Comparison of ENCODE assay signal across 21 cellular contexts in the genomic region with DNA sequence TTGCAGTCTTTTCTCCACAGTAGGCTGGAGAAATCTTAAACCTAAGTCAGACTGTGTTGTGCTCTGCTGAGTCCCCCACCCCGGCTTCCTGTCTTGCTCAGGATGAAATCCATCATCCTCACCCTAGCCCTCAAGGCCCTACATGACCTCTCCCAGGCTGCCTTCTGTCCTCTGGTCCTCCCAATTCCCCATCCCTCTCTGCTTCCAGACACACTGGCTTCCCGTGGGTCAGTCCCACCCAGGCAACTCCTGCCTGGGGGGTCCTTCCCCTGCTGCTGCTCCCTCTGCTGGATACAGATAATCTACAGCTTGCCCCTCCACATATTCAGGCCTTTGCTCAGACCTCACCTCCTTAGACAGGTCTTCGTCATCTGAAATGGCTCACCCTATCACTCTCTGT. TPM values are rescaled to one million over a fixed set of nuclear protein-coding genes. Genes with fewer than 3 reads are reported as not detected.
DNase-seq lines count a peak whose midpoint lies in the region; ATAC-seq and TF ChIP-seq lines count a peak whose summit lies in the region.
"Had no signal": no experiment of that assay in that cellular context is flagged by ENCODE, and none has a peak within 500 bp of the region (broad histone marks: within the 10 kb centered on the region; RNA-seq: fewer than 3 reads in every experiment).

No MANE protein-coding gene starts in this region.

- no peak overlapping the region for H3K4me2 ChIP-seq in neural progenitor cell
- H3K4me2 ChIP-seq: PC-9 had no signal

- TF ChIP-seq CTCF in HEK293 (tag by site-specific recombination; IDR thresholded peaks at IDR 0.05) (no peak), astrocyte of the spinal cord (IDR thresholded peaks at IDR 0.05; ENCODE audit: low read depth, low read length) (peak; percentile 28), neural progenitor cell (IDR thresholded peaks at IDR 0.05) (peak; percentile 42)

- H3K4me1 Mint-ChIP-seq in neural progenitor cell: peaks cover 12% of the 10 kb centered on the region
- H3K4me1 Mint-ChIP-seq in activated naive CD4-positive, alpha-beta T cell treated with anti-CD3 and anti-CD28 coated beads for 36 hours (ENCODE audit: low read depth): no peaks in the 10 kb centered on the region
- no peaks in the 10 kb centered on the region for H3K4me1 Mint-ChIP-seq in activated CD4-positive, alpha-beta T cell treated with anti-CD3 and anti-CD28 coated beads, Interleukin-2, amount 10 ng/mL, durations not matched to agents 24 days and 14 days
- H3K4me1 Mint-ChIP-seq: activated naive CD8-positive, alpha-beta T cell treated with anti-CD3 and anti-CD28 coated beads for 36 hours; CD14-positive monocyte had no signal

- H3K36me3 Mint-ChIP-seq in neural progenitor cell: no peaks in the 10 kb centered on the region
- no peaks in the 10 kb centered on the region for H3K36me3 Mint-ChIP-seq in activated naive CD4-positive, alpha-beta T cell treated with anti-CD3 and anti-CD28 coated beads for 36 hours (ENCODE audit: low read depth)
- no peaks in the 10 kb centered on the region for H3K36me3 Mint-ChIP-seq in activated CD4-positive, alpha-beta T cell treated with anti-CD3 and anti-CD28 coated beads, Interleukin-2, amount 10 ng/mL, durations not matched to agents 24 days and 14 days (ENCODE audit: low read depth)
- H3K36me3 Mint-ChIP-seq: activated naive CD8-positive, alpha-beta T cell treated with anti-CD3 and anti-CD28 coated beads for 36 hours; CD14-positive monocyte; naive thymus-derived CD4-positive, alpha-beta T cell; T-cell had no signal

- peak; percentile 50 for DNase-seq in ELF-1 (ENCODE audit: low read depth, low spot score)
- no peak for DNase-seq in astrocyte of the spinal cord (ENCODE audit: low read depth, low spot score)
- peak; percentile 28 for DNase-seq in neural progenitor cell (ENCODE audit: low spot score)
- DNase-seq in activated naive CD4-positive, alpha-beta T cell treated with anti-CD3 and anti-CD28 coated beads for 36 hours: no peak
- no peak for DNase-seq in activated effector memory CD4-positive, alpha-beta T cell treated with Interleukin-2 at 50 U/mL for 16 hours
- no peak for DNase-seq in activated CD4-positive, alpha-beta T cell treated with anti-CD3 and anti-CD28 coated beads, Interleukin-2, amount 10 ng/mL, durations not matched to agents 24 days and 14 days
- DNase-seq: activated CD8-positive, alpha-beta memory T cell treated with anti-CD3 and anti-CD28 coated beads, Interleukin-2, amount 50 U/mL, for 48 hours; activated naive CD8-positive, alpha-beta T cell treated with anti-CD3 and anti-CD28 coated beads for 36 hours; central memory CD4-positive, alpha-beta T cell; head of caudate nucleus; left cardiac atrium; NCI-H1092; PC-9; stimulated activated CD4-positive, alpha-beta T cell treated with anti-CD3 and anti-CD28 coated beads, Interleukin-2, amount 100 ng/mL, for 48 hours; T-cell had no signal

- CTCF ChIA-PET in HEK293 (lab: Yijun Ruan, JAX): interaction anchor here (0.6 to 1.6 kb wide), 9 partner anchors 9 to 149 kb away, joined by 3 to 13 read pairs (median 3); partner anchors contain the start of gene CBY2
- CTCF ChIA-PET in activated naive CD4-positive, alpha-beta T cell treated with anti-CD3 and anti-CD28 coated beads for 36 hours (lab: Charles Lee): interaction anchor here (0.7 to 1.4 kb wide), 5 partner anchors 12 to 65 kb away, joined by 3 to 5 read pairs (median 3); no protein-coding TSS in a partner anchor

- H3K4me3 ChIP-seq in HEK293 (ENCODE audit: low read depth, low read length): no peak overlapping the region
- H3K4me3 ChIP-seq in astrocyte of the spinal cord (ENCODE audit: low read depth, low read length): no peak overlapping the region
- no peak overlapping the region for H3K4me3 ChIP-seq in neural progenitor cell
- H3K4me3 ChIP-seq: PC-9 had no signal

- POLR2A ChIA-PET in HEK293 (lab: Yijun Ruan, JAX): no interaction called here

- H3K27ac ChIP-seq in HEK293 (ENCODE audit: extremely low read depth, low read depth, low read length) (no peak overlapping the region), neural progenitor cell (no peak overlapping the region)
- H3K27ac ChIP-seq: PC-9 had no signal

- no peak overlapping the region for H2AFZ ChIP-seq in neural progenitor cell (replicated peaks)
- H2AFZ ChIP-seq: PC-9 had no signal

- no peaks in the 10 kb centered on the region for H3K27me3 ChIP-seq in neural progenitor cell

- no peak overlapping the region for H3K27ac Mint-ChIP-seq in neural progenitor cell
- H3K27ac Mint-ChIP-seq in activated naive CD4-positive, alpha-beta T cell treated with anti-CD3 and anti-CD28 coated beads for 36 hours: no peak overlapping the region
- no peak overlapping the region for H3K27ac Mint-ChIP-seq in activated CD4-positive, alpha-beta T cell treated with anti-CD3 and anti-CD28 coated beads, Interleukin-2, amount 10 ng/mL, durations not matched to agents 24 days and 14 days
- H3K27ac Mint-ChIP-seq: activated naive CD8-positive, alpha-beta T cell treated with anti-CD3 and anti-CD28 coated beads for 36 hours; CD14-positive monocyte; T-cell had no signal

- intact Hi-C loops in activated naive CD4-positive, alpha-beta T cell treated with anti-CD3 and anti-CD28 coated beads for 36 hours (cut with micrococcal nuclease): no loop called here
- intact Hi-C loops in activated CD4-positive, alpha-beta T cell treated with anti-CD3 and anti-CD28 coated beads, Interleukin-2, amount 10 ng/mL, durations not matched to agents 24 days and 14 days (cut with micrococcal nuclease): no loop called here

- H3K4me1 ChIP-seq in HEK293 (ENCODE audit: control insufficient read depth, insufficient read depth, low read length) (0 out of 2 replicates have a peak, but pooled peaks cover 3% of the 10 kb centered on the region), neural progenitor cell (peaks cover 5% of the 10 kb centered on the region)

- no peaks in the 10 kb centered on the region for H3K36me3 ChIP-seq in HEK293 (ENCODE audit: control insufficient read depth in 2 of 2, insufficient read depth in 1 of 2, low read length in 2 of 2)
- no peaks in the 10 kb centered on the region for H3K36me3 ChIP-seq in neural progenitor cell

- H3K27me3 Mint-ChIP-seq in neural progenitor cell (ENCODE audit: insufficient read depth, low read depth): peaks cover 2% of the 10 kb centered on the region
- no peaks in the 10 kb centered on the region for H3K27me3 Mint-ChIP-seq in activated naive CD4-positive, alpha-beta T cell treated with anti-CD3 and anti-CD28 coated beads for 36 hours (ENCODE audit: low read depth)
- no peaks in the 10 kb centered on the region for H3K27me3 Mint-ChIP-seq in activated CD4-positive, alpha-beta T cell treated with anti-CD3 and anti-CD28 coated beads, Interleukin-2, amount 10 ng/mL, durations not matched to agents 24 days and 14 days
- H3K27me3 Mint-ChIP-seq: T-cell had no signal

- H3K9ac ChIP-seq in neural progenitor cell: no peak overlapping the region

- in situ Hi-C loops in astrocyte of the spinal cord (cut with HindIII; ENCODE audit: low sequenced_read_pairs): no loop called here

- H3K9me3 ChIP-seq in HEK293 (ENCODE audit: control insufficient read depth, insufficient read depth, low read depth, low read length): no peaks in the 10 kb centered on the region
- H3K9me3 ChIP-seq in neural progenitor cell (ENCODE audit: low read depth): no peaks in the 10 kb centered on the region

- ATAC-seq in GM18519 (IDR thresholded peaks at IDR 0.05; ENCODE audit: low FRiP score, unreplicated experiment): no peak
- ATAC-seq: left cardiac atrium; naive thymus-derived CD4-positive, alpha-beta T cell; sciatic nerve had no signal

- peaks cover 4% of the 10 kb centered on the region for H3K9me3 Mint-ChIP-seq in neural progenitor cell
- H3K9me3 Mint-ChIP-seq in activated naive CD4-positive, alpha-beta T cell treated with anti-CD3 and anti-CD28 coated beads for 36 hours: no peaks in the 10 kb centered on the region
- H3K9me3 Mint-ChIP-seq in activated CD4-positive, alpha-beta T cell treated with anti-CD3 and anti-CD28 coated beads, Interleukin-2, amount 10 ng/mL, durations not matched to agents 24 days and 14 days: no peaks in the 10 kb centered on the region
- H3K9me3 Mint-ChIP-seq: activated naive CD8-positive, alpha-beta T cell treated with anti-CD3 and anti-CD28 coated beads for 36 hours; naive thymus-derived CD4-positive, alpha-beta T cell; T-cell had no signal

- H4K20me1 ChIP-seq in neural progenitor cell (ENCODE audit: low read depth): no peaks in the 10 kb centered on the region

- H3K79me2 ChIP-seq in neural progenitor cell (ENCODE audit: low read depth): no peaks in the 10 kb centered on the region

- no peaks in the 10 kb centered on the region for H3F3A ChIP-seq in neural progenitor cell (ENCODE audit: low read depth)

- no peak overlapping the region for H3K4me3 Mint-ChIP-seq in neural progenitor cell
- H3K4me3 Mint-ChIP-seq in activated naive CD4-positive, alpha-beta T cell treated with anti-CD3 and anti-CD28 coated beads for 36 hours: no peak overlapping the region
- H3K4me3 Mint-ChIP-seq in activated CD4-positive, alpha-beta T cell treated with anti-CD3 and anti-CD28 coated beads, Interleukin-2, amount 10 ng/mL, durations not matched to agents 24 days and 14 days: no peak overlapping the region
- H3K4me3 Mint-ChIP-seq: activated naive CD8-positive, alpha-beta T cell treated with anti-CD3 and anti-CD28 coated beads for 36 hours; CD14-positive monocyte; naive thymus-derived CD4-positive, alpha-beta T cell; T-cell had no signal

TF ChIP-seq in HEK293, 187 proteins besides CTCF, POLR2A, EP300 and RAD21 (continues in another document):
- TF ChIP-seq MZF1 (tag by site-specific recombination; IDR thresholded peaks at IDR 0.05; ENCODE audit: borderline replicate concordance) (no peak), ZNF660 (tag by site-specific recombination; IDR thresholded peaks at IDR 0.05) (no peak), ZNF10 (tag by site-specific recombination; IDR thresholded peaks at IDR 0.05) (no peak), GLIS2 (tag by site-specific recombination; IDR thresholded peaks at IDR 0.05) (peak; percentile 77), ZIC2 (tag by site-specific recombination; IDR thresholded peaks at IDR 0.05) (peak; percentile 71), ZNF449 (tag by site-specific recombination; IDR thresholded peaks at IDR 0.05) (no peak)

RNA-seq across cellular contexts. Expression of gene CBY2, which starts 18.4 kb away (rescaled TPM):
- total RNA-seq in neural progenitor cell (ENCODE audit: low replicate concordance): 0.31 TPM in 1 of 2 replicates, not detected in the other
- not detected for total RNA-seq in activated naive CD4-positive, alpha-beta T cell treated with anti-CD3 and anti-CD28 coated beads for 36 hours
- not detected in 2 replicates for total RNA-seq in activated CD4-positive, alpha-beta T cell treated with anti-CD3 and anti-CD28 coated beads, Interleukin-2, amount 10 ng/mL, durations not matched to agents 24 days and 14 days
- total RNA-seq: activated naive CD8-positive, alpha-beta T cell treated with anti-CD3 and anti-CD28 coated beads for 36 hours; left cardiac atrium; naive thymus-derived CD4-positive, alpha-beta T cell; PC-9; sciatic nerve; ureter had no signal

Comparison
In these comparisons a context has a peak if more than half of its experiments do, and no peak if none do; other contexts are left out.
1. DNase-seq: peak in ELF-1 (single experiment) and neural progenitor cell (single experiment); none in astrocyte of the spinal cord (single experiment), activated naive CD4-positive, alpha-beta T cell treated with anti-CD3 and anti-CD28 coated beads for 36 hours (single experiment), activated effector memory CD4-positive, alpha-beta T cell treated with Interleukin-2 at 50 U/mL for 16 hours (single experiment) and activated CD4-positive, alpha-beta T cell treated with anti-CD3 and anti-CD28 coated beads, Interleukin-2, amount 10 ng/mL, durations not matched to agents 24 days and 14 days (single experiment).